In the genomic region with DNA sequence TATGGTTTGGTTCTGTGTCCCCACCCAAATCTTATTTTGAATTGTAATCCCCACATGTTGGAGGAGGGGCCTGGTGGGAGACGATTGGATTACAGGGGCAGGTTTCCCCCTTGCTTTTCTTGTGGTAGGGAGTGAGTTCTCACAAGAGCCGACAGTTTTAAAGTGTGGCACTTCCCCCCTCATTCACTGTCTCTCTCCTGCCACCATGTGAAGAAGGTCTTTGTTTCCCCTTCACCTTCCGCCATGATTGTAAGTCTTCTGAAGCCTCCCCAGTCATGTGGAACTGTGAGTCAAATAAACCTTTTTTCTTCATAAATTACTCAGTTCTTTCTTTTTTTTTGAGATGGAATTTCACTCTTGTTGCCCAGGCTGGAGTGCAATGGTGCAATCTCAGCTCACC, we compare ENCODE assay signal across 1 cellular context.
TF ChIP-seq lines count a peak whose summit lies in the region.

No MANE protein-coding gene starts in this region.

TF ChIP-seq in GM23338, 12 proteins besides CTCF, POLR2A, EP300 and RAD21 (continued from another document):
- TF ChIP-seq, protein P1, sequence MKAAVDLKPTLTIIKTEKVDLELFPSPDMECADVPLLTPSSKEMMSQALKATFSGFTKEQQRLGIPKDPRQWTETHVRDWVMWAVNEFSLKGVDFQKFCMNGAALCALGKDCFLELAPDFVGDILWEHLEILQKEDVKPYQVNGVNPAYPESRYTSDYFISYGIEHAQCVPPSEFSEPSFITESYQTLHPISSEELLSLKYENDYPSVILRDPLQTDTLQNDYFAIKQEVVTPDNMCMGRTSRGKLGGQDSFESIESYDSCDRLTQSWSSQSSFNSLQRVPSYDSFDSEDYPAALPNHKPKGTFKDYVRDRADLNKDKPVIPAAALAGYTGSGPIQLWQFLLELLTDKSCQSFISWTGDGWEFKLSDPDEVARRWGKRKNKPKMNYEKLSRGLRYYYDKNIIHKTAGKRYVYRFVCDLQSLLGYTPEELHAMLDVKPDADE (IDR thresholded peaks at IDR 0.05), result no peak
- TF ChIP-seq STAT1 (IDR thresholded peaks at IDR 0.05; ENCODE audit: unreplicated experiment), result no peak
- no peak for TF ChIP-seq ZNF331 (CRISPR knock-in tag; IDR thresholded peaks at IDR 0.05; ENCODE audit: low read depth)
- no peak for TF ChIP-seq REST (IDR thresholded peaks at IDR 0.05; ENCODE audit: unreplicated experiment)
- no peak for TF ChIP-seq CREB1 (CRISPR knock-in tag; IDR thresholded peaks at IDR 0.05; ENCODE audit: low read depth)
- no peak for TF ChIP-seq EZH2 (IDR thresholded peaks at IDR 0.05; ENCODE audit: low read depth, unreplicated experiment)
- TF ChIP-seq, protein P2, sequence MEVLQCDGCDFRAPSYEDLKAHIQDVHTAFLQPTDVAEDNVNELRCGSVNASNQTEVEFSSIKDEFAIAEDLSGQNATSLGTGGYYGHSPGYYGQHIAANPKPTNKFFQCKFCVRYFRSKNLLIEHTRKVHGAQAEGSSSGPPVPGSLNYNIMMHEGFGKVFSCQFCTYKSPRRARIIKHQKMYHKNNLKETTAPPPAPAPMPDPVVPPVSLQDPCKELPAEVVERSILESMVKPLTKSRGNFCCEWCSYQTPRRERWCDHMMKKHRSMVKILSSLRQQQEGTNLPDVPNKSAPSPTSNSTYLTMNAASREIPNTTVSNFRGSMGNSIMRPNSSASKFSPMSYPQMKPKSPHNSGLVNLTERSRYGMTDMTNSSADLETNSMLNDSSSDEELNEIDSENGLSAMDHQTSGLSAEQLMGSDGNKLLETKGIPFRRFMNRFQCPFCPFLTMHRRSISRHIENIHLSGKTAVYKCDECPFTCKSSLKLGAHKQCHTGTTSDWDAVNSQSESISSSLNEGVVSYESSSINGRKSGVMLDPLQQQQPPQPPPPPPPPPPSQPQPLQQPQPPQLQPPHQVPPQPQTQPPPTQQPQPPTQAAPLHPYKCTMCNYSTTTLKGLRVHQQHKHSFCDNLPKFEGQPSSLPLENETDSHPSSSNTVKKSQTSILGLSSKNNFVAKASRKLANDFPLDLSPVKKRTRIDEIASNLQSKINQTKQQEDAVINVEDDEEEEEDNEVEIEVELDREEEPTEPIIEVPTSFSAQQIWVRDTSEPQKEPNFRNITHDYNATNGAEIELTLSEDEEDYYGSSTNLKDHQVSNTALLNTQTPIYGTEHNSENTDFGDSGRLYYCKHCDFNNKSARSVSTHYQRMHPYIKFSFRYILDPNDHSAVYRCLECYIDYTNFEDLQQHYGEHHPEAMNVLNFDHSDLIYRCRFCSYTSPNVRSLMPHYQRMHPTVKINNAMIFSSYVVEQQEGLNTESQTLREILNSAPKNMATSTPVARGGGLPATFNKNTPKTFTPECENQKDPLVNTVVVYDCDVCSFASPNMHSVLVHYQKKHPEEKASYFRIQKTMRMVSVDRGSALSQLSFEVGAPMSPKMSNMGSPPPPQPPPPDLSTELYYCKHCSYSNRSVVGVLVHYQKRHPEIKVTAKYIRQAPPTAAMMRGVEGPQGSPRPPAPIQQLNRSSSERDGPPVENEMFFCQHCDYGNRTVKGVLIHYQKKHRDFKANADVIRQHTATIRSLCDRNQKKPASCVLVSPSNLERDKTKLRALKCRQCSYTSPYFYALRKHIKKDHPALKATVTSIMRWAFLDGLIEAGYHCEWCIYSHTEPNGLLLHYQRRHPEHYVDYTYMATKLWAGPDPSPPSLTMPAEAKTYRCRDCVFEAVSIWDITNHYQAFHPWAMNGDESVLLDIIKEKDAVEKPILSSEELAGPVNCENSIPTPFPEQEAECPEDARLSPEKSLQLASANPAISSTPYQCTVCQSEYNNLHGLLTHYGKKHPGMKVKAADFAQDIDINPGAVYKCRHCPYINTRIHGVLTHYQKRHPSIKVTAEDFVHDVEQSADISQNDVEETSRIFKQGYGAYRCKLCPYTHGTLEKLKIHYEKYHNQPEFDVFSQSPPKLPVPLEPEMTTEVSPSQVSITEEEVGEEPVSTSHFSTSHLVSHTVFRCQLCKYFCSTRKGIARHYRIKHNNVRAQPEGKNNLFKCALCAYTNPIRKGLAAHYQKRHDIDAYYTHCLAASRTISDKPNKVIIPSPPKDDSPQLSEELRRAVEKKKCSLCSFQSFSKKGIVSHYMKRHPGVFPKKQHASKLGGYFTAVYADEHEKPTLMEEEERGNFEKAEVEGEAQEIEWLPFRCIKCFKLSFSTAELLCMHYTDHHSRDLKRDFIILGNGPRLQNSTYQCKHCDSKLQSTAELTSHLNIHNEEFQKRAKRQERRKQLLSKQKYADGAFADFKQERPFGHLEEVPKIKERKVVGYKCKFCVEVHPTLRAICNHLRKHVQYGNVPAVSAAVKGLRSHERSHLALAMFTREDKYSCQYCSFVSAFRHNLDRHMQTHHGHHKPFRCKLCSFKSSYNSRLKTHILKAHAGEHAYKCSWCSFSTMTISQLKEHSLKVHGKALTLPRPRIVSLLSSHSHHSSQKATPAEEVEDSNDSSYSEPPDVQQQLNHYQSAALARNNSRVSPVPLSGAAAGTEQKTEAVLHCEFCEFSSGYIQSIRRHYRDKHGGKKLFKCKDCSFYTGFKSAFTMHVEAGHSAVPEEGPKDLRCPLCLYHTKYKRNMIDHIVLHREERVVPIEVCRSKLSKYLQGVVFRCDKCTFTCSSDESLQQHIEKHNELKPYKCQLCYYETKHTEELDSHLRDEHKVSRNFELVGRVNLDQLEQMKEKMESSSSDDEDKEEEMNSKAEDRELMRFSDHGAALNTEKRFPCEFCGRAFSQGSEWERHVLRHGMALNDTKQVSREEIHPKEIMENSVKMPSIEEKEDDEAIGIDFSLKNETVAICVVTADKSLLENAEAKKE (CRISPR knock-in tag; IDR thresholded peaks at IDR 0.05), result no peak
TF ChIP-seq in GM23338: peak in this region for 0.
